8 cellular contexts compared by ENCODE assay signal in the genomic region with DNA sequence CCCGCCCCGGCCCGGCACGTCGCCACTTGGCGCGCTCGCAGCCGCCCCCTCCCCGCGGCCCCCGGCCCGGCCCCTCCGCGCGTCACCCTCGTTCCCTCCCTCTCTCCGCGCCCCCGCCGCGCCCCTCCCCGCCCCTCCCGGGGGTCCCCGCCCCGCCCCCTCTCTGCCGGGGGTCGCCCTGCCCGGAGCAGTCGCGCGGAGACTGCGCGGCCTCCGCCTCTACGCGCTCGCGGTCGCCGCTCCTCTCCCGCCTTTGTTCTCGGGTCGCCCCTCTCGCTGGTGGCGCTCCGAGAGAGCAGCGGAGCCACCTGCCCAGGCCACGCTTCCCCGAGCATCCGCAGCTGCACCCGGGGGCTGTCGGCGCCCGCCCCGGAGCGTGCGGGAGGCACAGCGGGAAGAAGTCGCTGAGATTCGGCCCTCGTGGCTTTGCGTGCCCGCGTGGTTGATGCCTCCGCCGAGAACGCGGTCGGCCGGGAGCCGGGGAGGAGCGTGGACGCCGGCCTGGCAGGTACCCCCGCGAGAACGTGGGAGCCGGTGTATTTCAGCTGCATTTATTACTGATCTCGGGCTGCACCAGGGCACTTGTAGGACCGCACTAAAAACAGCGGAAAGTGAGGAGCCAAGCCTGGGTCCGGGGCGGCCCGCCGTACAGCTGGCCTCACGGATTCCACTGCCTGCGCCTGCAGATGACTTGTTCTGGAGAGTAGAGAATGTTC. TPM values are rescaled to one million over a fixed set of nuclear protein-coding genes. Genes with fewer than 3 reads are reported as not detected.
A peak's percentile ranks its signal among the peaks of the same experiment; 100 is the strongest.
DNase-seq lines count a peak whose midpoint lies in the region; ATAC-seq and TF ChIP-seq lines count a peak whose summit lies in the region.

No MANE protein-coding gene starts in this region.

- peak overlapping the region; percentile 66 to 97 (median 93) for H3K27ac ChIP-seq in dorsolateral prefrontal cortex
- H3K27ac ChIP-seq in lower lobe of right lung = peak overlapping the region; percentile 89

- peaks cover 24% of the 10 kb centered on the region for H3K4me1 ChIP-seq in lower lobe of right lung

- no peaks in the 10 kb centered on the region for H3K27me3 ChIP-seq in dorsolateral prefrontal cortex
- H3K27me3 ChIP-seq in lower lobe of right lung (ENCODE audit: low read depth) = no peaks in the 10 kb centered on the region

- H3K9me3 ChIP-seq in lower lobe of right lung = no peaks in the 10 kb centered on the region

- TF ChIP-seq CTCF in dorsolateral prefrontal cortex (IDR thresholded peaks at IDR 0.05 in 54 of 56, conservative IDR thresholded peaks at IDR 0.05 in 2 of 56; ENCODE audit: low read depth in 1 of 56, partially characterized antibody in 56 of 56) (peak in 1 of 56 donors; percentile 3), lower lobe of right lung (IDR thresholded peaks at IDR 0.05) (no peak)

- H3K36me3 ChIP-seq in lower lobe of right lung = no peaks in the 10 kb centered on the region

- peak; percentile 33 for ATAC-seq in HG02610 (IDR thresholded peaks at IDR 0.05; ENCODE audit: unreplicated experiment)
- ATAC-seq in lower lobe of right lung = peak; percentile 71

- intact Hi-C loops in dorsolateral prefrontal cortex (cut with DNase I) = loop anchor here in 1 of 2 donors (1.0 kb wide), 1 partner anchor 22 kb away; the partner anchor contains the start of genes C6orf120 and WDR27
- intact Hi-C loops in lower lobe of right lung (cut with DNase I) = no loop called here

- peak overlapping the region; percentile 49 to 88 (median 73) for H3K4me3 ChIP-seq in dorsolateral prefrontal cortex
- H3K4me3 ChIP-seq in lower lobe of right lung = peak overlapping the region; percentile 68

- DNase-seq in DMS 273 (lab: John Stamatoyannopoulos, UW; ENCODE audit: unreplicated experiment) (peak; percentile 90), DMS 273 treated with DMSO at 0.1 percent for 48 hours (lab: John Stamatoyannopoulos, UW) (no peak), NCI-H146 treated with DMSO at 0.1 percent for 48 hours (lab: John Stamatoyannopoulos, UW; ENCODE audit: unreplicated experiment) (peak; percentile 90), dorsolateral prefrontal cortex (peak; percentile 34 to 76 (median 50)), lower lobe of right lung (peak; percentile 62)
- DNase-seq in activated CD4-positive, alpha-beta T cell treated with anti-CD3 and anti-CD28 coated beads, Interleukin-2, amount 50 U/mL, for 24 hours (ENCODE audit: low read depth in 1 of 2, low spot score in 1 of 2) = peak; percentile 51 to 60
- peak; percentile 32 to 64 (median 37) for DNase-seq in stimulated activated CD4-positive, alpha-beta T cell treated with anti-CD3 and anti-CD28 coated beads, TNF-alpha, amount 100 ng/mL, for 48 hours (ENCODE audit: low read depth in 3 of 3)

RNA-seq across cellular contexts. Expression of gene PHF10, which starts 0.4 kb away (rescaled TPM):
- total RNA-seq in dorsolateral prefrontal cortex (10 to 100 TPM; 38.8 to 98.3 (median 52.8) TPM), lower lobe of right lung (45.7 TPM)

RNA-seq across cellular contexts. Expression of gene C6orf120, which starts 22.8 kb away (rescaled TPM):
- total RNA-seq in dorsolateral prefrontal cortex = 10 to 100 TPM; 20.7 to 34.2 (median 27.7) TPM
- 22.2 TPM for total RNA-seq in lower lobe of right lung

RNA-seq across cellular contexts. Expression of gene WDR27, which starts 22.9 kb away (rescaled TPM):
- total RNA-seq in dorsolateral prefrontal cortex = 10 to 100 TPM; 35.8 to 79.9 (median 53.5) TPM
- total RNA-seq in lower lobe of right lung = 38.0 TPM

RNA-seq across cellular contexts. Expression of gene DYNLT2, which starts 26.7 kb away (rescaled TPM):
- total RNA-seq in dorsolateral prefrontal cortex = 1 to 10 TPM; 1.4 to 6.6 (median 3.0) TPM
- total RNA-seq in lower lobe of right lung = 1.6 TPM

RNA-seq across cellular contexts. Expression of gene ERMARD, which starts 26.7 kb away (rescaled TPM):
- total RNA-seq in dorsolateral prefrontal cortex = 10 to 100 TPM; 16.6 to 44.8 (median 27.1) TPM
- total RNA-seq in lower lobe of right lung = 25.4 TPM
